16 cellular contexts compared by ENCODE assay signal in genomic region chr5:38601843-38602424, GRCh38. TPM values are rescaled to one million over a fixed set of nuclear protein-coding genes. Genes with fewer than 3 reads are reported as not detected.
DNase-seq lines count a peak whose midpoint lies in the region; ATAC-seq and TF ChIP-seq lines count a peak whose summit lies in the region.
"Had no signal": no experiment of that assay in that cellular context is flagged by ENCODE, and none has a peak within 500 bp of the region (broad histone marks: within the 10 kb centered on the region; RNA-seq: fewer than 3 reads in every experiment).

No MANE protein-coding gene starts in this region.

- H3K27me3 Mint-ChIP-seq in endodermal cell (ENCODE audit: insufficient read depth), result no peaks in the 10 kb centered on the region

- H3K9me3 ChIP-seq in endodermal cell (ENCODE audit: control insufficient read depth, low read length), result no peaks in the 10 kb centered on the region
- H3K9me3 ChIP-seq: BLaER1, right lobe of liver, vagina had no signal

- H3K27me3 ChIP-seq in endodermal cell (ENCODE audit: control insufficient read depth, insufficient read depth, low read length, poor library complexity, severe bottlenecking), result no peaks in the 10 kb centered on the region
- H3K27me3 ChIP-seq: BLaER1, right lobe of liver, vagina had no signal

- TF ChIP-seq CTCF in endodermal cell (conservative IDR thresholded peaks at IDR 0.05), result no peak
- TF ChIP-seq CTCF in omental fat pad (IDR thresholded peaks at IDR 0.05), result no peak

- H3K9ac ChIP-seq in endodermal cell (ENCODE audit: extremely low read depth, low read length, poor library complexity, severe bottlenecking), result no peak overlapping the region
- H3K9ac ChIP-seq: BLaER1 had no signal

- no peaks in the 10 kb centered on the region for H3K9me3 Mint-ChIP-seq in endodermal cell

- no peaks in the 10 kb centered on the region for H3K36me3 ChIP-seq in endodermal cell (ENCODE audit: control insufficient read depth, insufficient read depth, low read length)
- H3K36me3 ChIP-seq: BLaER1, right lobe of liver, vagina had no signal

- peak; percentile 74 for DNase-seq in Caki2 (ENCODE audit: low read depth)
- peak; percentile 36 for DNase-seq in NCI-H460 (ENCODE audit: extremely low read depth, low read depth)
- DNase-seq in endodermal cell, result no peak
- DNase-seq in omental fat pad (ENCODE audit: low spot score), result no peak
- DNase-seq in SW 1271 (lab: John Stamatoyannopoulos, UW), result no peak
- DNase-seq: activated CD4-positive, alpha-beta T cell treated with anti-CD3 and anti-CD28 coated beads, Interleukin-2, amount 50 U/mL, for 48 hours; activated gamma-delta T cell; cortex of kidney; NCI-H1694; right lobe of liver had no signal

- peaks cover 79% of the 10 kb centered on the region for H3K4me1 Mint-ChIP-seq in endodermal cell

- 90 to 96% methylated on average over 4 of the region's 4 CpGs for WGBS in endodermal cell (ENCODE audit: insufficient coverage in 1 of 2, insufficient read length in 1 of 2), 2 experiments

- no peaks in the 10 kb centered on the region for H3K36me3 Mint-ChIP-seq in endodermal cell (ENCODE audit: low read depth)

- no peak overlapping the region for H3K4me3 Mint-ChIP-seq in endodermal cell

- H3K4me1 ChIP-seq in endodermal cell (ENCODE audit: control insufficient read depth, insufficient read depth, low read length), result peaks cover 36% of the 10 kb centered on the region
- H3K4me1 ChIP-seq: right lobe of liver, vagina had no signal

- peak; percentile 80 for ATAC-seq in omental fat pad (ENCODE audit: low FRiP score)
- no peak for ATAC-seq in GM18520 (IDR thresholded peaks at IDR 0.05; ENCODE audit: unreplicated experiment)
- ATAC-seq in GM19351 (IDR thresholded peaks at IDR 0.05; ENCODE audit: unreplicated experiment), result no peak
- no peak for ATAC-seq in HG03175 (IDR thresholded peaks at IDR 0.05; ENCODE audit: unreplicated experiment)

- peak overlapping the region; percentile 89 for H3K27ac Mint-ChIP-seq in endodermal cell

- H3K4me3 ChIP-seq in endodermal cell (ENCODE audit: low read length), result no peak overlapping the region
- H3K4me3 ChIP-seq: BLaER1, right lobe of liver, vagina had no signal

- no peak overlapping the region for H3K27ac ChIP-seq in endodermal cell (ENCODE audit: low read depth, low read length)
- H3K27ac ChIP-seq: BLaER1, right lobe of liver, vagina had no signal

- in situ Hi-C loops in Caki2 (cut with HindIII; ENCODE audit: low pct_unique_long_range_greater_than_20kb, low sequenced_read_pairs), result no loop called here

RNA-seq across cellular contexts. Expression of gene LIFR, which starts 45.5 kb away (rescaled TPM):
- 4.2 and 13.7 TPM in 2 replicates for total RNA-seq in Caki2 (2014; rRNA removed; shearing (Covaris generic); ENCODE audit: low replicate concordance)
- 62.4 and 67.3 TPM in 2 replicates for total RNA-seq in NCI-H460 (2014; rRNA removed; shearing (Covaris generic))
- 17.1 and 26.0 TPM in 2 replicates for polyA plus RNA-seq in NCI-H460 (2014; cell fraction: nucleus; rRNA removed)
- total RNA-seq in endodermal cell (10 to 100 TPM; 81.7 to 85.9 TPM), omental fat pad (100 to 1,000 TPM in 3 of 4 donors, 10 to 100 TPM in 1; 95.9 to 388 (median 126) TPM)
- 36.8 TPM for polyA plus RNA-seq in endodermal cell (2013, experiment 1 of 2)
- 46.8 TPM for polyA plus RNA-seq in endodermal cell (2013, experiment 2 of 2)
- total RNA-seq: T-helper 1 cell treated with Interleukin-12 subunit alpha and Interleukin-12 subunit beta and Interleukin-4 antibody, amounts not matched to agents 30 ng/mL and 1 ng/mL, for 36 hours had no signal

Comparison
In these comparisons a context has a peak if more than half of its experiments do, and no peak if none do; other contexts are left out.
1. DNase-seq: peak in Caki2 (single experiment) and NCI-H460 (single experiment); none in endodermal cell (single experiment), omental fat pad (single experiment) and SW 1271 (0 of 2).